In the genomic region with DNA sequence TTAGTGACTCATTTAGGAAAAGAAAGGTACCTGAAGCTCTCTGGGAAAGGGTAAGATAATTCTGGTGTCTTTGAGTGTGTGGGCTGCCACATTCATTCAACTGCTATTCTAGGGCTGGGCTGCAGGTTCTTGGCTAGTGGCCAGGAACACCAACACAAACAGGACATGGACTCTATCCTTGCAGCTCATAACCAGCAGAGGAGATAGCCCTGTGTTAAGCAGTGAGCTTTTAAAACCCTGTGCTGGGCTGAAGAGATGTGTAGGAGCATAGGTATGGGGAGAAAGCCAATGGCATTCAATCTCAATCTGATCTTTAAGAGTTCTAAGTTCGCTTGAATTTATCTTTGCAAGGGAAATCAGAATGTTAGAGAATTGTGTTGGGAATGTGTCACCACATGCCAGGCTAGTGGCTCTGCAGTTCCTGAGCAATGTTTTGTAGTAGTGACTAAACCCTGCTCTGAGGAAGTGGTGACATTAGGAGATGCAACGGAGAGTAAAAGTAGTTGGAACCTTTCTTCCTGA, we compare ENCODE assay signal across 10 cellular contexts. TPM values are rescaled to one million over a fixed set of nuclear protein-coding genes. Genes with fewer than 3 reads are reported as not detected.
A peak's percentile ranks its signal among the peaks of the same experiment; 100 is the strongest.
DNase-seq lines count a peak whose midpoint lies in the region; FAIRE-seq and TF ChIP-seq lines count a peak whose summit lies in the region.
"Had no signal": no experiment of that assay in that cellular context is flagged by ENCODE, and none has a peak within 500 bp of the region (broad histone marks: within the 10 kb centered on the region; RNA-seq: fewer than 3 reads in every experiment).

No MANE protein-coding gene starts in this region.

- no peak overlapping the region for H4K8ac ChIP-seq in H9 (replicated peaks; ENCODE audit: insufficient read length, low read depth, low read length)

- WGBS in prostate gland, result 55% methylated on average over 2 of the region's 2 CpGs
- no CpG with 5 or more reads among the region's 2 CpGs for WGBS in H9 (ENCODE audit: extremely low coverage, insufficient read length, low lambda C conversion rate)

- H3K4me1 ChIP-seq in prostate gland (replicated peaks), result no peaks in the 10 kb centered on the region
- no peaks in the 10 kb centered on the region; the same call in 1 of the 2 replicates for H3K4me1 ChIP-seq in H9 (ENCODE audit: insufficient read depth, low read length)

- no peak overlapping the region for H3K4me3 Mint-ChIP-seq in H9
- H3K4me3 Mint-ChIP-seq: naive B cell had no signal

- no peak overlapping the region for H2BK5ac ChIP-seq in H9 (ENCODE audit: insufficient read length, low read length)

- no peak for TF ChIP-seq POLR2A in prostate gland (IDR thresholded peaks at IDR 0.05)

- H3K9me3 ChIP-seq in prostate gland, result no peaks in the 10 kb centered on the region
- no peaks in the 10 kb centered on the region for H3K9me3 ChIP-seq in H9 (ENCODE audit: control insufficient read depth, low read depth, low read length)

- H3K36me3 ChIP-seq in prostate gland, result no peaks in the 10 kb centered on the region

- no peak overlapping the region for H3K27ac ChIP-seq in prostate gland
- H3K27ac ChIP-seq in H9 (ENCODE audit: insufficient read length, low read depth, low read length), result no peak overlapping the region
- H3K27ac ChIP-seq: SK-N-MC had no signal

- H3K56ac ChIP-seq in H9 (ENCODE audit: insufficient read length, low read depth, low read length), result no peak overlapping the region

- no peaks in the 10 kb centered on the region for H3K23me2 ChIP-seq in H9 (ENCODE audit: insufficient read length, low read depth, low read length, poor library complexity, severe bottlenecking)

- no peak overlapping the region for H4K91ac ChIP-seq in H9 (ENCODE audit: insufficient read length, low read depth, low read length)

- intact Hi-C loops in prostate gland (cut with DNase I), result no loop called here

- no peak overlapping the region for H3K14ac ChIP-seq in H9 (ENCODE audit: insufficient read depth, low read length)

- no peak overlapping the region for H2BK120ac ChIP-seq in H9 (ENCODE audit: low read depth, low read length, poor library complexity, severe bottlenecking)

- H2AK5ac ChIP-seq in H9 (ENCODE audit: insufficient read length, low read length), result no peak overlapping the region

- no peak overlapping the region for H2BK15ac ChIP-seq in H9 (ENCODE audit: low read depth, low read length)

- peaks cover 14 to 19% of the 10 kb centered on the region in 2 experiments for H3K4me1 Mint-ChIP-seq in H9
- H3K4me1 Mint-ChIP-seq: naive B cell had no signal

- H3K27me3 Mint-ChIP-seq in H9 (ENCODE audit: low read depth), result no peaks in the 10 kb centered on the region

- no peak overlapping the region for H3K9ac ChIP-seq in H9 (ENCODE audit: extremely low read depth, insufficient read length, low read length)

- DNase-seq in ELR (ENCODE audit: low read depth), result peak; percentile 65
- peak; percentile 76 for DNase-seq in M059J (ENCODE audit: low read depth)
- DNase-seq in fibroblast of mammary gland (ENCODE audit: low read depth), result peak; percentile 45
- DNase-seq in prostate gland (ENCODE audit: low spot score), result peak; percentile 32
- no peak for DNase-seq in kidney glomerular epithelial cell (lab: John Stamatoyannopoulos, UW)
- DNase-seq in frontal cortex (ENCODE audit: low spot score in 2 of 2), result no peak
- DNase-seq in H9, result no peak
- no peak for DNase-seq in NCI-H526 treated with DMSO at 0.1 percent for 48 hours (lab: John Stamatoyannopoulos, UW)
- DNase-seq: naive B cell had no signal

- no peak overlapping the region for H4K5ac ChIP-seq in H9 (ENCODE audit: insufficient read length, low read depth, low read length)

- H3K4me3 ChIP-seq in fibroblast of mammary gland (ENCODE audit: control insufficient read depth, low read depth, low read length) (no peak overlapping the region), prostate gland (no peak overlapping the region)
- H3K4me3 ChIP-seq: SK-N-MC had no signal

- no peak for TF ChIP-seq CTCF in fibroblast of mammary gland (conservative IDR thresholded peaks at IDR 0.05; ENCODE audit: control insufficient read depth, insufficient read depth, low read depth, low read length)
- TF ChIP-seq CTCF in prostate gland (IDR thresholded peaks at IDR 0.05), result no peak
- TF ChIP-seq CTCF in H9 (conservative IDR thresholded peaks at IDR 0.05), result no peak

- no peaks in the 10 kb centered on the region for H4K20me1 ChIP-seq in H9 (ENCODE audit: control insufficient read depth, insufficient read depth, insufficient read length)

- H3K18ac ChIP-seq in H9 (ENCODE audit: insufficient read length, low read depth, low read length), result no peak overlapping the region

- H2BK20ac ChIP-seq in H9 (ENCODE audit: low read depth, low read length, poor library complexity, severe bottlenecking), result no peak overlapping the region

- H3K79me2 ChIP-seq in H9 (ENCODE audit: insufficient read depth, low read length), result no peaks in the 10 kb centered on the region

- no peaks in the 10 kb centered on the region for H3K27me3 ChIP-seq in prostate gland (replicated peaks; ENCODE audit: insufficient read depth)
- no peaks in the 10 kb centered on the region for H3K27me3 ChIP-seq in H9 (ENCODE audit: insufficient read depth, low read length)

- FAIRE-seq in frontal cortex (lab: Jason Lieb, UNC), result no peak

- no peak overlapping the region for H3K27ac Mint-ChIP-seq in H9
- H3K27ac Mint-ChIP-seq: naive B cell had no signal

- no peaks in the 10 kb centered on the region for H3K9me3 Mint-ChIP-seq in H9
- H3K9me3 Mint-ChIP-seq: naive B cell had no signal

- H3K4me2 ChIP-seq in H9 (ENCODE audit: insufficient read depth, insufficient read length, low read length), result no peak overlapping the region

- H2BK12ac ChIP-seq in H9 (ENCODE audit: insufficient read length, low read depth, low read length), result no peak overlapping the region

- no peak overlapping the region for H3K23ac ChIP-seq in H9 (ENCODE audit: insufficient read length, low read depth, low read length)

- H3K4ac ChIP-seq in H9 (ENCODE audit: low read depth, low read length), result no peak overlapping the region

- H3T11ph ChIP-seq in H9 (ENCODE audit: low read length), result no peak overlapping the region

- H3K36me3 Mint-ChIP-seq in H9 (ENCODE audit: insufficient read depth in 1 of 3, low read depth in 3 of 3), result no peaks in the 10 kb centered on the region
- H3K36me3 Mint-ChIP-seq: naive B cell had no signal

- no peak overlapping the region for H2AFZ ChIP-seq in H9 (ENCODE audit: low read length)

- H3K79me1 ChIP-seq in H9 (ENCODE audit: insufficient read depth, low read depth, low read length, poor library complexity, severe bottlenecking), result no peaks in the 10 kb centered on the region

RNA-seq across cellular contexts. Expression of a gene that starts 39.2 kb away (rescaled TPM):
- 24.7 and 27.1 TPM in 2 replicates for total RNA-seq in M059J (2014; rRNA removed; shearing (Covaris generic))
- total RNA-seq in prostate gland (10 to 100 TPM; 37.4 to 53.6 TPM), frontal cortex (0.41 TPM), H9 (2021) (9.7 TPM in 2 replicates)

Comparison
In these comparisons a context has a peak if more than half of its experiments do, and no peak if none do; other contexts are left out.
1. DNase-seq: peak in ELR (single experiment), M059J (single experiment), fibroblast of mammary gland (single experiment) and prostate gland (single experiment); none in kidney glomerular epithelial cell (single experiment), frontal cortex (0 of 2), H9 (single experiment) and NCI-H526 treated with DMSO at 0.1 percent for 48 hours (single experiment).